37 cellular contexts compared by ENCODE assay signal in the genomic region with DNA sequence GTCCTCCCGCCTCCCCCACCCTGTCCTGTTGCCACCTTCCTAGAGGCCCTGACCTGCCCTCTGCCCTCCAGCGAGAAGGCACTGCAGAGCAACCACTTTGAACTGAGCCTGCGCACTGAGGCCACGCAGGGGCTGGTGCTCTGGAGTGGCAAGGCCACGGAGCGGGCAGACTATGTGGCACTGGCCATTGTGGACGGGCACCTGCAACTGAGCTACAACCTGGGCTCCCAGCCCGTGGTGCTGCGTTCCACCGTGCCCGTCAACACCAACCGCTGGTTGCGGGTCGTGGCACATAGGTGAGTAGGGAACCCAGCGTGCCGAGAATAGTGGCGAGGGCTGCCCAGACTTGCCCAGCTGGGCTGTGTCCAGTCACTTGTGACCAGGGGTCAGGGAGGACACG. TPM values are rescaled to one million over a fixed set of nuclear protein-coding genes. Genes with fewer than 3 reads are reported as not detected.
"Had no signal": no experiment of that assay in that cellular context is flagged by ENCODE, and none has a peak within 500 bp of the region (broad histone marks: within the 10 kb centered on the region; RNA-seq: fewer than 3 reads in every experiment).

No MANE protein-coding gene starts in this region.

- H3K9ac ChIP-seq: KMS-11 had no signal

- H3K9me3 ChIP-seq: MG63 had no signal

- H3K27ac ChIP-seq: KMS-11 had no signal

- DNase-seq: Karpas-422, Kasumi-1, MG63, MM.1S, MV-4-11, NCI-H1048, NCI-H1092, NCI-H1092 treated with DMSO at 0.1 percent for 48 hours, NCI-H1105, NCI-H1105 treated with DMSO at 0.1 percent for 48 hours, NCI-H1417, NCI-H1417 treated with DMSO at 0.1 percent for 48 hours, NCI-H1436, NCI-H1436 treated with DMSO at 0.1 percent for 48 hours, NCI-H146, NCI-H1694, NCI-H1694 treated with DMSO at 0.1 percent for 48 hours, NCI-H187, NCI-H187 treated with DMSO at 0.1 percent for 48 hours, NCI-H1930, NCI-H2029, NCI-H2029 treated with DMSO at 0.1 percent for 48 hours, NCI-H2081, NCI-H2081 treated with DMSO at 0.1 percent for 48 hours, NCI-H2107, NCI-H2171, NCI-H2171 treated with DMSO at 0.1 percent for 48 hours, NCI-H2227 treated with DMSO at 0.1 percent for 48 hours, NCI-H345, NCI-H446, NCI-H446 treated with DMSO at 0.1 percent for 48 hours, NCI-H510A, NCI-H510A treated with DMSO at 0.1 percent for 48 hours had no signal

- H3K27me3 ChIP-seq: MG63 had no signal

- H3K4me2 ChIP-seq: KMS-11 had no signal

- H3K4me3 ChIP-seq: MG63 had no signal

RNA-seq across cellular contexts. Expression of a gene that starts 20.4 kb away (rescaled TPM):
- total RNA-seq: LHCN-M2, M059J, NCI-H460 had no signal
